In genomic region chr14:70665448-70666363, GRCh38 we compare ENCODE assay signal across 8 cellular contexts. TPM values are rescaled to one million over a fixed set of nuclear protein-coding genes. Genes with fewer than 3 reads are reported as not detected.
DNase-seq lines count a peak whose midpoint lies in the region; ATAC-seq, FAIRE-seq and TF ChIP-seq lines count a peak whose summit lies in the region.

No MANE protein-coding gene starts in this region.

- H3K9me3 ChIP-seq in mucosa of descending colon, result no peaks in the 10 kb centered on the region

- H3K4me3 ChIP-seq in GM12864 (ENCODE audit: low read depth, low read length), result peak overlapping the region; percentile 17
- no peak overlapping the region for H3K4me3 ChIP-seq in mucosa of descending colon

- TF ChIP-seq CTCF in GM12864 (IDR thresholded peaks at IDR 0.05; ENCODE audit: low read depth, low read length, missing control alignments), result no peak
- no peak for TF ChIP-seq CTCF in mucosa of descending colon (IDR thresholded peaks at IDR 0.05)

- intact Hi-C loops in mucosa of descending colon (cut with DNase I, micrococcal nuclease), result no loop called here

- H3K36me3 ChIP-seq in mucosa of descending colon (ENCODE audit: low read depth), result no peaks in the 10 kb centered on the region

- FAIRE-seq in HTR-8/SVneo (lab: Jason Lieb, UNC), result peak; percentile 96

- peaks cover 10% of the 10 kb centered on the region for H3K4me1 ChIP-seq in mucosa of descending colon (ENCODE audit: low read depth)

- DNase-seq in GM12864 (ENCODE audit: low read depth) (no peak), HTR-8/SVneo (ENCODE audit: insufficient read length, low spot score) (peak; percentile 78), SW480 (ENCODE audit: low spot score) (peak; percentile 75), mucosa of descending colon (peak; percentile 64 to 86 (median 71)), superior temporal gyrus (ENCODE audit: extremely low spot score) (no peak), Kasumi-1 (lab: John Stamatoyannopoulos, UW) (no peak)
- no peak for DNase-seq in stimulated activated CD4-positive, alpha-beta T cell treated with anti-CD3 and anti-CD28 coated beads, Interleukin-15, amount 100 ng/mL, for 24 hours

- ATAC-seq in GM21528 (IDR thresholded peaks at IDR 0.05; ENCODE audit: low FRiP score, unreplicated experiment) (peak; percentile 66), mucosa of descending colon (peak; percentile 92)

RNA-seq across cellular contexts. Expression of gene TTC9, which starts 24.0 kb away (rescaled TPM):
- total RNA-seq in mucosa of descending colon, result under 1 TPM; 0.20 to 0.63 (median 0.54) TPM

Comparison
In these comparisons a context has a peak if more than half of its experiments do, and no peak if none do; other contexts are left out.
1. DNase-seq: peak in HTR-8/SVneo (single experiment), SW480 (single experiment) and mucosa of descending colon (3 of 3); none in GM12864 (single experiment), superior temporal gyrus (single experiment), Kasumi-1 (0 of 2) and stimulated activated CD4-positive, alpha-beta T cell treated with anti-CD3 and anti-CD28 coated beads, Interleukin-15, amount 100 ng/mL, for 24 hours (single experiment).